ENCODE assay signal across 26 cellular contexts in the genomic region with DNA sequence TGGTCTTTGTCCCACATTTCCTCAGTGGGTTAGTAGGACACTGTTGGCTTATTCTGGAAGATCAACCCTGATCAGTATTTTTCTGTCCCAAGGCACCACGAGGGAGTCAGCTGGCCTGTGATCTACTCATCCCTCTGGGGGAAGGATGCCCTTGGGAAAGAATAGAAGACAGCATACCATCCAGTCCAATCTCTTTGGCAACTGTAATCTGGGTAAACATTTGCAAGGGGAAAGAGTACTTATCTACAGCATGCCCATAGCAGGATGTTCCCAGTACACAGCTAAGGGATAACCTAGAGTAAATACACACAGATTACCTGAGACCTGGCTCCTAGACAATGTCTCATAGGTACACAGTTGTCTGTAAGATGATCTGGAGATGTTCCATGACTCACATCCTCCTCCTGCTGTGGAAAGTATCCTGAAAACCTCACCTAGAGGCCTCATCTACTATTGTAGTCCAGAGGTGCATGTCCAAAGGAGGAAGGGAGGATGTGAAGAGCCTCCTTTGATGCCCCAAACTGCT.
"Had no signal": no experiment of that assay in that cellular context is flagged by ENCODE, and none has a peak within 500 bp of the region (broad histone marks: within the 10 kb centered on the region; RNA-seq: fewer than 3 reads in every experiment).

No MANE protein-coding gene starts in this region.

- H3K27ac ChIP-seq: adrenal gland, PC-9 had no signal

- H3K27me3 Mint-ChIP-seq: activated CD8-positive, alpha-beta memory T cell treated with anti-CD3 and anti-CD28 coated beads, Interleukin-2, amount 10 ng/mL, durations not matched to agents 7 days and 5 days; activated T-cell treated with anti-CD3 and anti-CD28 coated beads, Interleukin-2, amount 50 U/mL, for 24 hours; IgD-negative memory B cell had no signal

- H3K4me1 Mint-ChIP-seq: activated CD8-positive, alpha-beta memory T cell treated with anti-CD3 and anti-CD28 coated beads, Interleukin-2, amount 10 ng/mL, durations not matched to agents 7 days and 5 days; IgD-negative memory B cell had no signal

- H3K36me3 ChIP-seq: adrenal gland had no signal

- DNase-seq: activated CD4-positive, alpha-beta T cell treated with anti-CD3 and anti-CD28 coated beads for 48 hours; activated CD4-positive, alpha-beta T cell treated with anti-CD3 and anti-CD28 coated beads, Interleukin-2, amount 50 U/mL, for 48 hours; activated CD8-positive, alpha-beta memory T cell treated with anti-CD3 and anti-CD28 coated beads, Interleukin-2, amount 10 ng/mL, durations not matched to agents 7 days and 5 days; activated effector memory CD4-positive, alpha-beta T cell treated with Interleukin-2 at 50 U/mL for 16 hours; activated naive CD4-positive, alpha-beta T cell; activated T-cell treated with anti-CD3 and anti-CD28 coated beads, Interleukin-2, amount 50 U/mL, for 24 hours; adrenal gland; anterior cingulate cortex; caudate nucleus; KG1; NCI-H1092; NCI-H1417 treated with DMSO at 0.1 percent for 48 hours; NCI-H1694; NCI-H2029; NCI-H2107; NCI-H2171 treated with DMSO at 0.1 percent for 48 hours; NCI-H345; NCI-H510A; NCI-H526 treated with DMSO at 0.1 percent for 48 hours; NCI-H82; PC-9; SHP77 treated with DMSO at 0.1 percent for 48 hours had no signal

- H3K4me1 ChIP-seq: adrenal gland had no signal

- H2AFZ ChIP-seq: PC-9 had no signal

- H3K27ac Mint-ChIP-seq: activated CD8-positive, alpha-beta memory T cell treated with anti-CD3 and anti-CD28 coated beads, Interleukin-2, amount 10 ng/mL, durations not matched to agents 7 days and 5 days; activated naive CD8-positive, alpha-beta T cell; activated T-cell treated with anti-CD3 and anti-CD28 coated beads, Interleukin-2, amount 50 U/mL, for 24 hours; activated T-helper 1 cell treated with anti-CD3 and anti-CD28 coated beads, Interleukin-12 subunit alpha, Interleukin-12 subunit beta, Interleukin-2, Interleukin-4 antibody, amounts not matched to agents 30 ng/mL and 10 ng/mL and 1 ng/mL, durations not matched to agents 14 hours and 24 hours and 36 hours; IgD-negative memory B cell; T-helper 1 cell treated with Interleukin-12 subunit alpha and Interleukin-12 subunit beta and Interleukin-4 antibody, amounts not matched to agents 30 μg/mL and 1 μg/mL, for 36 hours had no signal

- H3K4me3 Mint-ChIP-seq: activated CD8-positive, alpha-beta memory T cell treated with anti-CD3 and anti-CD28 coated beads, Interleukin-2, amount 10 ng/mL, durations not matched to agents 7 days and 5 days; activated naive CD8-positive, alpha-beta T cell; activated T-cell treated with anti-CD3 and anti-CD28 coated beads, Interleukin-2, amount 50 U/mL, for 24 hours; activated T-helper 1 cell treated with anti-CD3 and anti-CD28 coated beads, Interleukin-12 subunit alpha, Interleukin-12 subunit beta, Interleukin-2, Interleukin-4 antibody, amounts not matched to agents 30 ng/mL and 10 ng/mL and 1 ng/mL, durations not matched to agents 14 hours and 24 hours and 36 hours; IgD-negative memory B cell; T-helper 1 cell treated with Interleukin-12 subunit alpha and Interleukin-12 subunit beta and Interleukin-4 antibody, amounts not matched to agents 30 μg/mL and 1 μg/mL, for 36 hours had no signal

- H3K4me2 ChIP-seq: PC-9 had no signal

- H3K4me3 ChIP-seq: adrenal gland, PC-9 had no signal

- H3K27me3 ChIP-seq: adrenal gland had no signal

- H3K9me3 Mint-ChIP-seq: activated T-cell treated with anti-CD3 and anti-CD28 coated beads, Interleukin-2, amount 50 U/mL, for 24 hours; activated T-helper 1 cell treated with anti-CD3 and anti-CD28 coated beads, Interleukin-12 subunit alpha, Interleukin-12 subunit beta, Interleukin-2, Interleukin-4 antibody, amounts not matched to agents 30 ng/mL and 10 ng/mL and 1 ng/mL, durations not matched to agents 14 hours and 24 hours and 36 hours had no signal

- ATAC-seq: activated CD8-positive, alpha-beta memory T cell treated with anti-CD3 and anti-CD28 coated beads, Interleukin-2, amount 10 ng/mL, durations not matched to agents 7 days and 5 days had no signal

- H3K36me3 Mint-ChIP-seq: activated CD8-positive, alpha-beta memory T cell treated with anti-CD3 and anti-CD28 coated beads, Interleukin-2, amount 10 ng/mL, durations not matched to agents 7 days and 5 days; activated naive CD8-positive, alpha-beta T cell; IgD-negative memory B cell had no signal

- H3K9me3 ChIP-seq: adrenal gland had no signal
